Comparison of ENCODE assay signal across 22 cellular contexts in genomic region chr2:69588403-69588802, GRCh38. TPM values are rescaled to one million over a fixed set of nuclear protein-coding genes. Genes with fewer than 3 reads are reported as not detected.
DNase-seq lines count a peak whose midpoint lies in the region; ATAC-seq, FAIRE-seq and TF ChIP-seq lines count a peak whose summit lies in the region.
"Had no signal": no experiment of that assay in that cellular context is flagged by ENCODE, and none has a peak within 500 bp of the region (broad histone marks: within the 10 kb centered on the region; RNA-seq: fewer than 3 reads in every experiment).

No MANE protein-coding gene starts in this region.

- no peak for FAIRE-seq in GM19239 (lab: Jason Lieb, UNC)
- FAIRE-seq: frontal cortex, kidney, TTC549 had no signal

- no peak for TF ChIP-seq CTCF in HEK293 (tag by site-specific recombination; IDR thresholded peaks at IDR 0.05)
- no peak for TF ChIP-seq CTCF in RWPE1 (conservative IDR thresholded peaks at IDR 0.05; ENCODE audit: low read depth)
- no peak for TF ChIP-seq CTCF in coronary artery (IDR thresholded peaks at IDR 0.05)

- no peaks in the 10 kb centered on the region for H3K9me3 Mint-ChIP-seq in activated T-cell treated with anti-CD3 and anti-CD28 coated beads, Interleukin-2, amount 50 U/mL, for 72 hours
- no peaks in the 10 kb centered on the region for H3K9me3 Mint-ChIP-seq in central memory CD8-positive, alpha-beta T cell

- ATAC-seq in activated T-cell treated with anti-CD3 and anti-CD28 coated beads, Interleukin-2, amount 50 U/mL, for 72 hours (replicated peaks in 1 of 2) = peak; percentile 20 to 40
- ATAC-seq in central memory CD8-positive, alpha-beta T cell (replicated peaks; ENCODE audit: extremely low read depth, poor library complexity, severe bottlenecking) = no peak
- ATAC-seq: upper lobe of right lung had no signal

- H3K36me3 ChIP-seq in HEK293 (ENCODE audit: control insufficient read depth in 2 of 2, insufficient read depth in 1 of 2, low read length in 2 of 2) = no peaks in the 10 kb centered on the region
- H3K36me3 ChIP-seq: esophagus muscularis mucosa, upper lobe of right lung had no signal

- no peaks in the 10 kb centered on the region for H3K27me3 Mint-ChIP-seq in activated T-cell treated with anti-CD3 and anti-CD28 coated beads, Interleukin-2, amount 50 U/mL, for 72 hours (ENCODE audit: low read depth)
- no peaks in the 10 kb centered on the region for H3K27me3 Mint-ChIP-seq in central memory CD8-positive, alpha-beta T cell

- H3K4me3 Mint-ChIP-seq in activated T-cell treated with anti-CD3 and anti-CD28 coated beads, Interleukin-2, amount 50 U/mL, for 72 hours = peak overlapping the region; percentile 36 to 70
- no peak overlapping the region for H3K4me3 Mint-ChIP-seq in central memory CD8-positive, alpha-beta T cell

- H3K27ac Mint-ChIP-seq in activated T-cell treated with anti-CD3 and anti-CD28 coated beads, Interleukin-2, amount 50 U/mL, for 72 hours = peak overlapping the region; percentile 95
- peak overlapping the region; percentile 82 for H3K27ac Mint-ChIP-seq in central memory CD8-positive, alpha-beta T cell (ENCODE audit: low read depth)

- H3K4me1 Mint-ChIP-seq in activated T-cell treated with anti-CD3 and anti-CD28 coated beads, Interleukin-2, amount 50 U/mL, for 72 hours (ENCODE audit: low read depth) = peaks cover 88% of the 10 kb centered on the region
- H3K4me1 Mint-ChIP-seq in central memory CD8-positive, alpha-beta T cell = peaks cover 75% of the 10 kb centered on the region

- H3K27ac ChIP-seq in HEK293 (ENCODE audit: extremely low read depth, low read depth, low read length) (no peak overlapping the region), RWPE1 (no peak overlapping the region), coronary artery (no peak overlapping the region)
- H3K27ac ChIP-seq: esophagus muscularis mucosa, GM23248, upper lobe of right lung had no signal

- CTCF ChIA-PET in HEK293 (lab: Yijun Ruan, JAX) (interaction anchor here (8.6 kb wide), 1 partner anchor 23 kb away, joined by 69 read pairs; no protein-coding TSS in a partner anchor), RWPE1 (lab: Yijun Ruan, JAX) (no interaction called here)

- POLR2A ChIA-PET in HEK293 (lab: Yijun Ruan, JAX) = no interaction called here
- POLR2A ChIA-PET in RWPE1 (lab: Yijun Ruan, JAX; ENCODE audit: low non-redundant PET) = no interaction called here

- peaks cover 1 to 5% of the 10 kb centered on the region in 2 donors for H3K36me3 Mint-ChIP-seq in activated T-cell treated with anti-CD3 and anti-CD28 coated beads, Interleukin-2, amount 50 U/mL, for 72 hours (ENCODE audit: insufficient read depth in 2 of 2)
- peaks cover 7% of the 10 kb centered on the region for H3K36me3 Mint-ChIP-seq in central memory CD8-positive, alpha-beta T cell (ENCODE audit: insufficient read depth)

- no peaks in the 10 kb centered on the region for H3K9me3 ChIP-seq in HEK293 (ENCODE audit: control insufficient read depth, insufficient read depth, low read depth, low read length)
- H3K9me3 ChIP-seq: esophagus muscularis mucosa, upper lobe of right lung had no signal

- DNase-seq in activated T-cell treated with anti-CD3 and anti-CD28 coated beads, Interleukin-2, amount 50 U/mL, for 72 hours = no peak
- no peak for DNase-seq in activated T-cell treated with anti-CD3 and anti-CD28 coated beads, Interleukin-2, amount 50 U/mL, for 1 hour
- no peak for DNase-seq in central memory CD8-positive, alpha-beta T cell (ENCODE audit: low spot score in 2 of 2)
- DNase-seq in stimulated activated CD8-positive, alpha-beta memory T cell treated with anti-CD3 and anti-CD28 coated beads, Interleukin-4, amount 100 ng/mL, for 48 hours = peak; percentile 19
- DNase-seq in GM19239 (ENCODE audit: insufficient read length, low spot score) (no peak), RWPE1 (ENCODE audit: low spot score) (no peak), coronary artery (ENCODE audit: low spot score) (no peak)
- DNase-seq: activated CD4-positive, alpha-beta T cell treated with anti-CD3 and anti-CD28 coated beads, Interleukin-2, amount 50 U/mL, for 1 hour; effector CD8-positive, alpha-beta T cell; EL; GM23248; kidney; NCI-H1048; NCI-H2029 treated with DMSO at 0.1 percent for 48 hours; OCI-M1; SHP77; SW 1271; upper lobe of right lung had no signal

- H3K4me3 ChIP-seq in HEK293 (ENCODE audit: low read depth, low read length) (no peak overlapping the region), coronary artery (no peak overlapping the region)
- H3K4me3 ChIP-seq: esophagus muscularis mucosa, GM23248, upper lobe of right lung had no signal

- no peaks in the 10 kb centered on the region for H3K4me1 ChIP-seq in HEK293 (ENCODE audit: control insufficient read depth, insufficient read depth, low read length)

TF ChIP-seq in HEK293, 187 proteins besides CTCF, POLR2A, EP300 and RAD21:
- TF ChIP-seq KLF17 (tag by site-specific recombination; IDR thresholded peaks at IDR 0.05) (no peak), ZNF677 (tag by site-specific recombination; IDR thresholded peaks at IDR 0.05) (peak; percentile 35; the same call in 1 of the 2 replicates)
TF ChIP-seq in HEK293: peak in this region for 1.

RNA-seq across cellular contexts. Expression of gene AAK1, which starts 55.1 kb away (rescaled TPM):
- 100 to 1,000 TPM; 134 to 137 TPM for total RNA-seq in activated T-cell treated with anti-CD3 and anti-CD28 coated beads, Interleukin-2, amount 50 U/mL, for 72 hours
